8 cellular contexts compared by ENCODE assay signal in the genomic region with DNA sequence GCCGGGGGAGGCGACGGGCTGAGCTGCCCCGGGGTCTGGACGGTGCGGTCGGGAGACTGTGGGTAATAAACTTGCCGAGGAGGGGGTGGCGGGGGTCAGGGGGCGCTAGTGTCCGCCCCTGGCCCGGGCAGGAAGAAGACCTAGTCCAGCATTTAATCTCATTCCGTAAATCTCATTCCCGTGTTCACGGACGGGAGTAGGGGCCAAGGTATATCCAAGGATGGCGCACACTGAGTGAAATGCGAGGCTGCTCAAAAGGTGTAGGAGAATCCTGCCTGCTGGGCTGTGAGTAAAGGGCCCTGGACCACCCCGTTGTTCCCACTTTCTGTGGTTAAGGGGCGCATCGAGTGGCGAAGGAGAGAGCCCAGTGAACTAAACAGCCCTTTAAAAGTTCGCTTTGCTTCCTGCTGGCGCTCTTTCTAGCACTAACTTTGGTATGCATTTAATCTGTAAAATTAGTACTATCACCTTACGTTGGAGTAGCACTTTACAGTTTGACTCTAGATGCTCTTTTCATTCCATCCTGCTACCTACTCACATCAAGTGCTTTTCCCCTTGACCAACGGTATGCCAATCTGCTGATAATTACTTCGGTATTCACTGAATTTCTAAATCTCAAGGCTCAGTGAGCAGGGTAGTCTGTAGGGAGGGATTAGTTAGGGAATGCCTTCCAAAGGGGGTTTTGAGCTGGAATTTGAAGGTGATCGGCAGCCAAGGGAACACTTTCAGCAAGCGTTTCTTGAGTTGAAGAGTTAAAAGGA. TPM values are rescaled to one million over a fixed set of nuclear protein-coding genes. Genes with fewer than 3 reads are reported as not detected.
DNase-seq lines count a peak whose midpoint lies in the region; ATAC-seq and TF ChIP-seq lines count a peak whose summit lies in the region.

No MANE protein-coding gene starts in this region.

- no TSS peak for BruUV-seq in A673 (replicated peaks; lab: Mats Ljungman, UMichigan)

- peaks cover 33% of the 10 kb centered on the region for H3K4me1 ChIP-seq in A673 (ENCODE audit: insufficient read depth, low read length, poor library complexity, severe bottlenecking)
- peaks cover 2% of the 10 kb centered on the region; the same call in 1 of the 2 replicates for H3K4me1 ChIP-seq in iPS DF 6.9 (ENCODE audit: control insufficient read depth, insufficient read depth, low read length)
- H3K4me1 ChIP-seq in spleen: peaks cover 2 to 45% (median 34%) of the 10 kb centered on the region in 6 donors

- CTCF ChIA-PET in A673 (lab: Charles Lee): interaction anchor here (0.6 to 2.9 kb wide), 4 partner anchors 11 to 144 kb away, joined by 4 to 11 read pairs (median 5); no protein-coding TSS in a partner anchor
- CTCF ChIA-PET in activated CD4-positive, alpha-beta memory T cell treated with anti-CD3 and anti-CD28 coated beads for 36 hours (lab: Charles Lee): interaction anchor here (0.7 to 3.3 kb wide), 5 partner anchors 8 to 62 kb away, joined by 3 to 21 read pairs (median 5); no protein-coding TSS in a partner anchor

- H3K36me3 Mint-ChIP-seq in activated CD4-positive, alpha-beta memory T cell treated with anti-CD3 and anti-CD28 coated beads for 36 hours: no peaks in the 10 kb centered on the region

- H3K27me3 ChIP-seq in A673 (replicated peaks; ENCODE audit: insufficient read depth, low read depth, low read length, poor library complexity) (no peaks in the 10 kb centered on the region), iPS DF 6.9 (ENCODE audit: control insufficient read depth, insufficient read depth, low read length) (no peaks in the 10 kb centered on the region), spleen (replicated peaks in 1 of 7) (no peaks in the 10 kb centered on the region)

- peak overlapping the region; percentile 87 for H3K4me3 Mint-ChIP-seq in activated CD4-positive, alpha-beta memory T cell treated with anti-CD3 and anti-CD28 coated beads for 36 hours

- DNase-seq in A673 (ENCODE audit: low spot score): peak; percentile 35
- DNase-seq in HFF-Myc (ENCODE audit: extremely low read depth, low read depth): no peak
- DNase-seq in activated CD4-positive, alpha-beta memory T cell treated with anti-CD3 and anti-CD28 coated beads for 36 hours: peak; percentile 21
- DNase-seq in iPS DF 6.9 (ENCODE audit: low read depth, low spot score): no peak
- DNase-seq in spleen: no peak
- DNase-seq in activated gamma-delta T cell (lab: John Stamatoyannopoulos, UW): no peak
- DNase-seq in posterior vena cava (ENCODE audit: low spot score): no peak

- intact Hi-C loops in A673 (cut with micrococcal nuclease; ENCODE audit: unreplicated experiment): loop anchor here (1.0 to 2.0 kb wide), 2 partner anchors 41 to 44 kb away; a partner anchor contains a TSS
- intact Hi-C loops in activated CD4-positive, alpha-beta memory T cell treated with anti-CD3 and anti-CD28 coated beads for 36 hours (cut with micrococcal nuclease): loop anchor here (1.0 to 10.0 kb wide), 6 partner anchors 14 to 619 kb away; a partner anchor contains a TSS
- intact Hi-C loops in spleen (cut with DNase I; ENCODE audit: low total_unique reads): no loop called here
- intact Hi-C loops in posterior vena cava (cut with DNase I): loop anchor here (5.0 to 10.0 kb wide), 2 partner anchors 247 to 1580 kb away; no protein-coding TSS in a partner anchor

- no peaks in the 10 kb centered on the region for H3K27me3 Mint-ChIP-seq in activated CD4-positive, alpha-beta memory T cell treated with anti-CD3 and anti-CD28 coated beads for 36 hours

- peak overlapping the region; percentile 94 for H3K4me3 ChIP-seq in A673 (ENCODE audit: low read depth, low read length, poor library complexity, severe bottlenecking)
- H3K4me3 ChIP-seq in HFF-Myc (replicated peaks; ENCODE audit: low read depth, low read length): peak overlapping the region; percentile 72
- H3K4me3 ChIP-seq in iPS DF 6.9 (ENCODE audit: low read length): peak overlapping the region; percentile 72
- peak overlapping the region; percentile 69 to 96 (median 92) for H3K4me3 ChIP-seq in spleen

- peak overlapping the region; percentile 90 for H3K27ac ChIP-seq in A673 (ENCODE audit: low read depth, low read length, poor library complexity, severe bottlenecking)
- no peak overlapping the region for H3K27ac ChIP-seq in iPS DF 6.9 (ENCODE audit: low read length)
- H3K27ac ChIP-seq in spleen: peak overlapping the region; percentile 75 to 92 (median 85)

- H3K9me3 ChIP-seq in A673 (ENCODE audit: low read depth, low read length, poor library complexity, severe bottlenecking) (no peaks in the 10 kb centered on the region), iPS DF 6.9 (ENCODE audit: control insufficient read depth, insufficient read depth, low read length) (no peaks in the 10 kb centered on the region), spleen (no peaks in the 10 kb centered on the region)

- no CpG with 5 or more reads among the region's 29 CpGs for WGBS in iPS DF 6.9 (ENCODE audit: insufficient coverage, insufficient read length)
- 10 to 24% (median 13%) methylated on average over 20 to 29 of the region's 29 CpGs for WGBS in spleen, 5 donors

- H3K36me3 ChIP-seq in A673 (ENCODE audit: insufficient read depth, low read length, poor library complexity, severe bottlenecking): peaks cover 4% of the 10 kb centered on the region
- no peaks in the 10 kb centered on the region for H3K36me3 ChIP-seq in iPS DF 6.9 (ENCODE audit: control insufficient read depth, insufficient read depth, low read length)
- H3K36me3 ChIP-seq in spleen: peaks cover 0 to 9% (median 0%) of the 10 kb centered on the region in 6 donors

- H3K9me3 Mint-ChIP-seq in activated CD4-positive, alpha-beta memory T cell treated with anti-CD3 and anti-CD28 coated beads for 36 hours: no peaks in the 10 kb centered on the region

- H3K4me1 Mint-ChIP-seq in activated CD4-positive, alpha-beta memory T cell treated with anti-CD3 and anti-CD28 coated beads for 36 hours (ENCODE audit: low read depth): peaks cover 52% of the 10 kb centered on the region

- TF ChIP-seq POLR2A in spleen (IDR thresholded peaks at IDR 0.05): no peak

- H3K27ac Mint-ChIP-seq in activated CD4-positive, alpha-beta memory T cell treated with anti-CD3 and anti-CD28 coated beads for 36 hours: peak overlapping the region; percentile 58

- no peak for TF ChIP-seq CTCF in A673 (conservative IDR thresholded peaks at IDR 0.05; ENCODE audit: low read depth, low read length)
- no peak for TF ChIP-seq CTCF in HFF-Myc (IDR thresholded peaks at IDR 0.05; ENCODE audit: low read depth, low read length, missing control alignments)
- no peak for TF ChIP-seq CTCF in spleen (IDR thresholded peaks at IDR 0.05 in 8 of 11, conservative IDR thresholded peaks at IDR 0.05 in 3 of 11)

- POLR2A ChIA-PET in A673 (lab: Charles Lee; ENCODE audit: low non-redundant PET): interaction anchor here (0.6 to 0.7 kb wide), 2 partner anchors 17 to 18 kb away, joined by 3 to 4 read pairs; no protein-coding TSS in a partner anchor
- POLR2A ChIA-PET in activated CD4-positive, alpha-beta memory T cell treated with anti-CD3 and anti-CD28 coated beads for 36 hours (lab: Charles Lee): interaction anchor here (1.0 kb wide), 1 partner anchor 18 kb away, joined by 4 read pairs; no protein-coding TSS in a partner anchor

- no peak for ATAC-seq in HG02798 (IDR thresholded peaks at IDR 0.05; ENCODE audit: poor library complexity, unreplicated experiment)

RNA-seq across cellular contexts. Expression of a gene that starts 0.7 kb away (rescaled TPM):
- total RNA-seq in A673 (2021): 24.7 and 28.1 TPM in 2 replicates
- total RNA-seq in activated CD4-positive, alpha-beta memory T cell treated with anti-CD3 and anti-CD28 coated beads for 36 hours: 1 to 10 TPM; 6.3 to 8.2 TPM
- total RNA-seq in spleen: 1 to 10 TPM; 3.5 to 7.5 (median 5.0) TPM
- 1 to 10 TPM in 2 of 3 donors, under 1 TPM in 1; 0.97 to 1.1 (median 1.0) TPM for polyA plus RNA-seq in spleen
- 1 to 10 TPM; 1.0 to 1.4 TPM for total RNA-seq in posterior vena cava

RNA-seq across cellular contexts. Expression of a gene that starts 40.8 kb away (rescaled TPM):
- total RNA-seq in A673 (2021) (19.1 and 21.6 TPM in 2 replicates), spleen (10 to 100 TPM in 6 of 7 donors, 1 to 10 TPM in 1; 6.0 to 22.8 (median 13.5) TPM), posterior vena cava (10 to 100 TPM; 10.6 to 11.2 TPM)
- total RNA-seq in activated CD4-positive, alpha-beta memory T cell treated with anti-CD3 and anti-CD28 coated beads for 36 hours: not detected
- polyA plus RNA-seq in spleen: 10 to 100 TPM in 1 of 3 donors, 1 to 10 TPM in 2; 6.1 to 13.4 (median 6.8) TPM

Comparison
In these comparisons a context has a peak if more than half of its experiments do, and no peak if none do; other contexts are left out.
1. DNase-seq: peak in A673 (single experiment) and activated CD4-positive, alpha-beta memory T cell treated with anti-CD3 and anti-CD28 coated beads for 36 hours (single experiment); none in HFF-Myc (single experiment), iPS DF 6.9 (single experiment), spleen (single experiment), activated gamma-delta T cell (single experiment) and posterior vena cava (single experiment).
2. RNA of a gene that starts 40.8 kb away (total RNA-seq): 19.1 to 21.6 TPM in A673, 6.0 to 22.8 TPM in spleen and 10.6 to 11.2 TPM in posterior vena cava; not detected in activated CD4-positive, alpha-beta memory T cell treated with anti-CD3 and anti-CD28 coated beads for 36 hours; every median in the first group is over 4 times any median in the second.
3. Peak in every context shown above with its lines, with median percentiles within 50 percentile points of each other: H3K4me3 ChIP-seq.